ENCODE assay signal across 8 cellular contexts in the genomic region with DNA sequence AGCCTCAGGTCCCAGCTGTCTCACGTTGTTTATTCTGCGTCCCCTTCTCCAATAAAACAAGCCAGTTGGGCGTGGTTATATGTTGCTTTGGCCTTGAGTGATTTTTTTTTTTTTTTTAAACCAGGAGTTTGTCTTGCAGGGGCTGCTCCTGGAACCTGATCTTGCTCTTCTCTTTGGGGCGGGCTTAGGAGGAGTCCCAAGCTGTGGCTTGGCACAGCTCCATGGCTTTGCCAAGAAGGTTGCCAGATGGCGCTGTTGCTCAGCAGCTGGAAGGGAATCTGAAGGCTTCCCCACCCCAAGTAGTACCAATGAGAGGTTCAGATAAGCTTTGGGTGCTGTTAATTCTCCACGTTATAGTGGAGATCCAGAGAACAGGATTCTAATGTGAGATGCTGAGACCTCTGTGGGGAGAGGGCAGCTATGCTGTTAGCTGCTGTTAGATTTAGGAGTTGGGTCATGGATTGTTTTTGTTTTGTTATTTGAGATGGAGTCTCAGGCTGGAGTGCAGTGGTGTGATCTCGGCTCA. TPM values are rescaled to one million over a fixed set of nuclear protein-coding genes. Genes with fewer than 3 reads are reported as not detected.
A peak's percentile ranks its signal among the peaks of the same experiment; 100 is the strongest.
DNase-seq lines count a peak whose midpoint lies in the region; ATAC-seq and TF ChIP-seq lines count a peak whose summit lies in the region.

No MANE protein-coding gene starts in this region.

- DNase-seq in AML-193 (lab: John Stamatoyannopoulos, UW) = peak; percentile 79 to 84
- peak; percentile 85 for DNase-seq in HFFc6
- peak; percentile 54 for DNase-seq in NCI-H82 treated with DMSO at 0.1 percent for 48 hours (lab: John Stamatoyannopoulos, UW; ENCODE audit: unreplicated experiment)
- peak; percentile 86 for DNase-seq in activated CD4-positive, alpha-beta T cell treated with anti-CD3 and anti-CD28 coated beads, Interleukin-2, amount 10 ng/mL, durations not matched to agents 7 days and 5 days
- DNase-seq in right lobe of liver = peak; percentile 79 to 85 (median 81)
- DNase-seq in stimulated activated CD4-positive, alpha-beta T cell treated with anti-CD3 and anti-CD28 coated beads, TNF-alpha, amount 100 ng/mL, for 4 hours (ENCODE audit: low read depth in 3 of 3) = peak in 2 of 3 experiments; percentile 64 to 75

- no peak for TF ChIP-seq POLR2A in right lobe of liver (IDR thresholded peaks at IDR 0.05)

- WGBS in right lobe of liver (ENCODE audit: insufficient coverage, low coverage, low lambda C conversion rate, missing lambda C conversion rate) = 39% methylated on average over 6 of the region's 7 CpGs

- peak overlapping the region; percentile 71 for H3K27ac Mint-ChIP-seq in HFFc6
- peak overlapping the region; percentile 77 for H3K27ac Mint-ChIP-seq in activated CD4-positive, alpha-beta T cell treated with anti-CD3 and anti-CD28 coated beads, Interleukin-2, amount 10 ng/mL, durations not matched to agents 7 days and 5 days
- peak overlapping the region; percentile 91 for H3K27ac Mint-ChIP-seq in dendritic cell treated with granulocyte-macrophage colony-stimulating factor and Interleukin-4, amounts not matched to agents 40 ng/mL and 50 ng/mL, for 4 days

- H3K9me3 ChIP-seq in right lobe of liver = no peaks in the 10 kb centered on the region

- POLR2A ChIA-PET in activated CD4-positive, alpha-beta T cell treated with anti-CD3 and anti-CD28 coated beads, Interleukin-2, amount 10 ng/mL, durations not matched to agents 7 days and 5 days (lab: Charles Lee) = interaction anchor here (0.5 to 1.0 kb wide), 4 partner anchors 11 to 113 kb away, joined by 3 to 5 read pairs (median 4); a partner anchor contains a TSS

- H3K27me3 ChIP-seq in right lobe of liver = no peaks in the 10 kb centered on the region

- H3K27ac ChIP-seq in right lobe of liver = peak overlapping the region in 2 of 3 donors; percentile 13 to 36

- H3K4me1 Mint-ChIP-seq in HFFc6 (ENCODE audit: low read depth) = peaks cover 31% of the 10 kb centered on the region
- peaks cover 51% of the 10 kb centered on the region for H3K4me1 Mint-ChIP-seq in activated CD4-positive, alpha-beta T cell treated with anti-CD3 and anti-CD28 coated beads, Interleukin-2, amount 10 ng/mL, durations not matched to agents 7 days and 5 days
- peaks cover 75% of the 10 kb centered on the region for H3K4me1 Mint-ChIP-seq in dendritic cell treated with granulocyte-macrophage colony-stimulating factor and Interleukin-4, amounts not matched to agents 40 ng/mL and 50 ng/mL, for 4 days (ENCODE audit: low read depth)

- H3K4me3 Mint-ChIP-seq in HFFc6 = no peak overlapping the region
- H3K4me3 Mint-ChIP-seq in activated CD4-positive, alpha-beta T cell treated with anti-CD3 and anti-CD28 coated beads, Interleukin-2, amount 10 ng/mL, durations not matched to agents 7 days and 5 days = peak overlapping the region; percentile 33
- peak overlapping the region; percentile 8 for H3K4me3 Mint-ChIP-seq in dendritic cell treated with granulocyte-macrophage colony-stimulating factor and Interleukin-4, amounts not matched to agents 40 ng/mL and 50 ng/mL, for 4 days

- TF ChIP-seq CTCF in HFFc6 (IDR thresholded peaks at IDR 0.05) = peak; percentile 83
- TF ChIP-seq CTCF in right lobe of liver (IDR thresholded peaks at IDR 0.05) = peak; percentile 49 to 68 (median 65)

- H3K27me3 Mint-ChIP-seq in HFFc6 (ENCODE audit: insufficient read depth) = peaks cover 2% of the 10 kb centered on the region; the same call in 1 of the 2 replicates
- no peaks in the 10 kb centered on the region for H3K27me3 Mint-ChIP-seq in activated CD4-positive, alpha-beta T cell treated with anti-CD3 and anti-CD28 coated beads, Interleukin-2, amount 10 ng/mL, durations not matched to agents 7 days and 5 days
- no peaks in the 10 kb centered on the region for H3K27me3 Mint-ChIP-seq in dendritic cell treated with granulocyte-macrophage colony-stimulating factor and Interleukin-4, amounts not matched to agents 40 ng/mL and 50 ng/mL, for 4 days

- H3K9me3 Mint-ChIP-seq in HFFc6 = no peaks in the 10 kb centered on the region
- H3K9me3 Mint-ChIP-seq in activated CD4-positive, alpha-beta T cell treated with anti-CD3 and anti-CD28 coated beads, Interleukin-2, amount 10 ng/mL, durations not matched to agents 7 days and 5 days = no peaks in the 10 kb centered on the region
- H3K9me3 Mint-ChIP-seq in dendritic cell treated with granulocyte-macrophage colony-stimulating factor and Interleukin-4, amounts not matched to agents 40 ng/mL and 50 ng/mL, for 4 days = no peaks in the 10 kb centered on the region

- no peak overlapping the region for H3K4me3 ChIP-seq in right lobe of liver

- peak; percentile 57 to 67 (median 58) for ATAC-seq in right lobe of liver
- ATAC-seq in HG02840 (IDR thresholded peaks at IDR 0.05; ENCODE audit: low FRiP score, unreplicated experiment) = no peak

- H3K36me3 ChIP-seq in right lobe of liver = peaks cover 12 to 66% (median 22%) of the 10 kb centered on the region in 4 donors

- intact Hi-C loops in dendritic cell treated with granulocyte-macrophage colony-stimulating factor and Interleukin-4, amounts not matched to agents 40 ng/mL and 50 ng/mL, for 4 days (cut with micrococcal nuclease) = loop anchor here (1.0 kb wide), 1 partner anchor 100 kb away; no protein-coding TSS in a partner anchor
- intact Hi-C loops in right lobe of liver (cut with DNase I) = no loop called here

- H3K4me1 ChIP-seq in right lobe of liver = peaks cover 0 to 6% (median 0%) of the 10 kb centered on the region in 4 donors

- CTCF ChIA-PET in activated CD4-positive, alpha-beta T cell treated with anti-CD3 and anti-CD28 coated beads, Interleukin-2, amount 10 ng/mL, durations not matched to agents 7 days and 5 days (lab: Charles Lee) = interaction anchor here (0.6 to 10.1 kb wide), 27 partner anchors 8 to 1465 kb away, joined by 3 to 141 read pairs (median 6); a partner anchor contains a TSS

- H3K36me3 Mint-ChIP-seq in HFFc6 (ENCODE audit: low read depth) = peaks cover 29% of the 10 kb centered on the region
- H3K36me3 Mint-ChIP-seq in activated CD4-positive, alpha-beta T cell treated with anti-CD3 and anti-CD28 coated beads, Interleukin-2, amount 10 ng/mL, durations not matched to agents 7 days and 5 days (ENCODE audit: low read depth) = peaks cover 72% of the 10 kb centered on the region
- H3K36me3 Mint-ChIP-seq in dendritic cell treated with granulocyte-macrophage colony-stimulating factor and Interleukin-4, amounts not matched to agents 40 ng/mL and 50 ng/mL, for 4 days (ENCODE audit: low read depth) = peaks cover 85% of the 10 kb centered on the region

RNA-seq across cellular contexts. Expression of a gene that starts 2.0 kb away (rescaled TPM):
- 1 to 10 TPM; 1.2 to 2.8 (median 1.7) TPM for total RNA-seq in HFFc6 (2021; fragmentation: NEBNext Ultra II Directional; extraction: Animal tissue kit (Norgen Biotek cat#: 25700))
- 100 to 1,000 TPM; 190 to 207 TPM for total RNA-seq in activated CD4-positive, alpha-beta T cell treated with anti-CD3 and anti-CD28 coated beads, Interleukin-2, amount 10 ng/mL, durations not matched to agents 7 days and 5 days
- total RNA-seq in right lobe of liver = 10 to 100 TPM in 1 of 6 experiments, 1 to 10 TPM in 5; 5.1 to 17.3 (median 8.1) TPM

RNA-seq across cellular contexts. Expression of a gene that starts 18.6 kb away (rescaled TPM):
- 100 to 1,000 TPM; 203 to 259 (median 210) TPM for total RNA-seq in HFFc6 (2021; fragmentation: NEBNext Ultra II Directional; extraction: Animal tissue kit (Norgen Biotek cat#: 25700))
- 100 to 1,000 TPM; 211 to 213 TPM for total RNA-seq in activated CD4-positive, alpha-beta T cell treated with anti-CD3 and anti-CD28 coated beads, Interleukin-2, amount 10 ng/mL, durations not matched to agents 7 days and 5 days
- total RNA-seq in right lobe of liver = 100 to 1,000 TPM in 1 of 6 experiments, 10 to 100 TPM in 5; 27.6 to 110 (median 59.4) TPM

RNA-seq across cellular contexts. Expression of a gene that starts 21.5 kb away (rescaled TPM):
- 10 to 100 TPM; 32.6 to 41.1 (median 39.7) TPM for total RNA-seq in HFFc6 (2021; fragmentation: NEBNext Ultra II Directional; extraction: Animal tissue kit (Norgen Biotek cat#: 25700))
- 10 to 100 TPM; 20.0 to 26.5 TPM for total RNA-seq in activated CD4-positive, alpha-beta T cell treated with anti-CD3 and anti-CD28 coated beads, Interleukin-2, amount 10 ng/mL, durations not matched to agents 7 days and 5 days
- 10 to 100 TPM; 13.5 to 29.6 (median 18.9) TPM for total RNA-seq in right lobe of liver

RNA-seq across cellular contexts. Expression of a gene that starts 21.5 kb away (rescaled TPM):
- total RNA-seq in HFFc6 (2021; fragmentation: NEBNext Ultra II Directional; extraction: Animal tissue kit (Norgen Biotek cat#: 25700)) = 10 to 100 TPM; 46.6 to 57.7 (median 53.7) TPM
- 10 to 100 TPM; 70.2 to 82.1 TPM for total RNA-seq in activated CD4-positive, alpha-beta T cell treated with anti-CD3 and anti-CD28 coated beads, Interleukin-2, amount 10 ng/mL, durations not matched to agents 7 days and 5 days
- 10 to 100 TPM; 23.2 to 46.7 (median 32.1) TPM for total RNA-seq in right lobe of liver

RNA-seq across cellular contexts. Expression of a gene that starts 25.8 kb away (rescaled TPM):
- total RNA-seq in HFFc6 (2021; fragmentation: NEBNext Ultra II Directional; extraction: Animal tissue kit (Norgen Biotek cat#: 25700)) = 10 to 100 TPM; 21.7 to 29.5 (median 23.2) TPM
- 10 to 100 TPM; 39.5 to 40.5 TPM for total RNA-seq in activated CD4-positive, alpha-beta T cell treated with anti-CD3 and anti-CD28 coated beads, Interleukin-2, amount 10 ng/mL, durations not matched to agents 7 days and 5 days
- total RNA-seq in right lobe of liver = 10 to 100 TPM; 14.6 to 27.6 (median 21.4) TPM

Comparison
In these comparisons a context has a peak if more than half of its experiments do, and no peak if none do; other contexts are left out.
1. RNA of a gene that starts 2.0 kb away (total RNA-seq): 190 to 207 TPM in activated CD4-positive, alpha-beta T cell treated with anti-CD3 and anti-CD28 coated beads, Interleukin-2, amount 10 ng/mL, durations not matched to agents 7 days and 5 days; 5.1 to 17.3 TPM in right lobe of liver and 1.2 to 2.8 TPM in HFFc6; every median in the first group is over 10 times any median in the second.
2. Peak in every context shown above with its lines, with median percentiles within 50 percentile points of each other: DNase-seq and H3K27ac Mint-ChIP-seq.